In genomic region chr13:112229992-112230872, GRCh38 we compare ENCODE assay signal across 18 cellular contexts.
A peak's percentile ranks its signal among the peaks of the same experiment; 100 is the strongest.
DNase-seq lines count a peak whose midpoint lies in the region; ATAC-seq and TF ChIP-seq lines count a peak whose summit lies in the region.
"Had no signal": no experiment of that assay in that cellular context is flagged by ENCODE, and none has a peak within 500 bp of the region (broad histone marks: within the 10 kb centered on the region; RNA-seq: fewer than 3 reads in every experiment).

No MANE protein-coding gene starts in this region.

- no peak overlapping the region for H3K4me3 Mint-ChIP-seq in activated CD4-positive, alpha-beta T cell treated with anti-CD3 and anti-CD28 coated beads, Interleukin-2, amount 10 ng/mL, durations not matched to agents 7 days and 5 days
- H3K4me3 Mint-ChIP-seq: CD4-positive, alpha-beta memory T cell; GM23338 had no signal

- H3K4me1 Mint-ChIP-seq in activated CD4-positive, alpha-beta T cell treated with anti-CD3 and anti-CD28 coated beads, Interleukin-2, amount 10 ng/mL, durations not matched to agents 7 days and 5 days: no peaks in the 10 kb centered on the region
- H3K4me1 Mint-ChIP-seq: CD4-positive, alpha-beta memory T cell had no signal

- ATAC-seq in left colon (peak; percentile 92), upper lobe of right lung (no peak), aorta (ENCODE audit: low FRiP score) (no peak)
- ATAC-seq: A549 had no signal

- H3K4me1 ChIP-seq in upper lobe of right lung (no peaks in the 10 kb centered on the region), aorta (ENCODE audit: control insufficient read depth in 1 of 2, insufficient read depth in 2 of 2, low read length in 2 of 2) (no peaks in the 10 kb centered on the region)
- H3K4me1 ChIP-seq: A549, BE2C, HAP-1 had no signal

- CTCF ChIA-PET in activated CD4-positive, alpha-beta T cell treated with anti-CD3 and anti-CD28 coated beads, Interleukin-2, amount 10 ng/mL, durations not matched to agents 7 days and 5 days (lab: Charles Lee): no interaction called here

- DNase-seq in left colon: no peak
- peak; percentile 55 for DNase-seq in mesenteric fat pad (ENCODE audit: low spot score)
- DNase-seq in posterior vena cava (ENCODE audit: low spot score): peak; percentile 18
- peak; percentile 16 for DNase-seq in upper lobe of right lung
- no peak for DNase-seq in NCI-H187 treated with DMSO at 0.1 percent for 48 hours (lab: John Stamatoyannopoulos, UW)
- no peak for DNase-seq in activated CD4-positive, alpha-beta T cell treated with anti-CD3 and anti-CD28 coated beads, Interleukin-2, amount 10 ng/mL, durations not matched to agents 7 days and 5 days
- DNase-seq in GM10266 (ENCODE audit: extremely low spot score): no peak
- DNase-seq in aorta: no peak
- DNase-seq: BE2C; CD4-positive, alpha-beta memory T cell; COR-L47; DMS153; DMS79 treated with DMSO at 0.1 percent for 48 hours; EL had no signal

- H3K36me3 ChIP-seq in upper lobe of right lung (no peaks in the 10 kb centered on the region), aorta (ENCODE audit: control insufficient read depth in 1 of 2, insufficient read depth in 2 of 2, low read length in 1 of 2) (no peaks in the 10 kb centered on the region)
- H3K36me3 ChIP-seq: BE2C, HAP-1 had no signal

- POLR2A ChIA-PET in activated CD4-positive, alpha-beta T cell treated with anti-CD3 and anti-CD28 coated beads, Interleukin-2, amount 10 ng/mL, durations not matched to agents 7 days and 5 days (lab: Charles Lee): no interaction called here

- H3K27me3 ChIP-seq in upper lobe of right lung: no peaks in the 10 kb centered on the region
- peaks cover 0 to 1% of the 10 kb centered on the region in 2 donors for H3K27me3 ChIP-seq in aorta (ENCODE audit: control insufficient read depth in 1 of 2, insufficient read depth in 2 of 2, low read length in 1 of 2)

- no peak overlapping the region for H3K27ac Mint-ChIP-seq in activated CD4-positive, alpha-beta T cell treated with anti-CD3 and anti-CD28 coated beads, Interleukin-2, amount 10 ng/mL, durations not matched to agents 7 days and 5 days
- H3K27ac Mint-ChIP-seq: GM23338 had no signal

- whole genome bisulfite sequencing in aorta, 2 donors: 64% methylated on average over 16 of the region's 16 CpGs

- H3K4me3 ChIP-seq in upper lobe of right lung (no peak overlapping the region), aorta (ENCODE audit: low read length in 2 of 2) (no peak overlapping the region)
- H3K4me3 ChIP-seq: A549, GM23338, HAP-1 had no signal

- intact Hi-C loops in left colon (cut with DNase I, micrococcal nuclease) (no loop called here), posterior vena cava (cut with DNase I) (no loop called here), upper lobe of right lung (cut with DNase I) (no loop called here), aorta (cut with DNase I) (no loop called here)

- H3K9me3 ChIP-seq in upper lobe of right lung: no peaks in the 10 kb centered on the region
- H3K9me3 ChIP-seq in aorta (ENCODE audit: control insufficient read depth, low read length): no peaks in the 10 kb centered on the region
- H3K9me3 ChIP-seq: A549, BE2C, HAP-1 had no signal

- no peaks in the 10 kb centered on the region for H3K9me3 Mint-ChIP-seq in activated CD4-positive, alpha-beta T cell treated with anti-CD3 and anti-CD28 coated beads, Interleukin-2, amount 10 ng/mL, durations not matched to agents 7 days and 5 days
- H3K9me3 Mint-ChIP-seq: GM23338 had no signal

- no peaks in the 10 kb centered on the region for H3K36me3 Mint-ChIP-seq in activated CD4-positive, alpha-beta T cell treated with anti-CD3 and anti-CD28 coated beads, Interleukin-2, amount 10 ng/mL, durations not matched to agents 7 days and 5 days (ENCODE audit: low read depth)
- H3K36me3 Mint-ChIP-seq: CD4-positive, alpha-beta memory T cell had no signal

- TF ChIP-seq CTCF in upper lobe of right lung (IDR thresholded peaks at IDR 0.05): no peak
- no peak for TF ChIP-seq CTCF in GM10266 (IDR thresholded peaks at IDR 0.05; ENCODE audit: control insufficient read depth, insufficient read depth, low read depth, missing control alignments)

- H3K27me3 Mint-ChIP-seq in activated CD4-positive, alpha-beta T cell treated with anti-CD3 and anti-CD28 coated beads, Interleukin-2, amount 10 ng/mL, durations not matched to agents 7 days and 5 days: no peaks in the 10 kb centered on the region

- H3K27ac ChIP-seq in upper lobe of right lung (no peak overlapping the region), aorta (ENCODE audit: low read depth in 1 of 2, low read length in 2 of 2) (no peak overlapping the region)
- H3K27ac ChIP-seq: A549, C4-2B had no signal

Comparison
In these comparisons a context has a peak if more than half of its experiments do, and no peak if none do; other contexts are left out.
1. DNase-seq: peak in mesenteric fat pad (single experiment), posterior vena cava (single experiment) and upper lobe of right lung (single experiment); none in left colon (0 of 2), NCI-H187 treated with DMSO at 0.1 percent for 48 hours (single experiment), activated CD4-positive, alpha-beta T cell treated with anti-CD3 and anti-CD28 coated beads, Interleukin-2, amount 10 ng/mL, durations not matched to agents 7 days and 5 days (single experiment), GM10266 (single experiment) and aorta (0 of 2).